Comparison of ENCODE assay signal across 15 cellular contexts in genomic region chr2:8548065-8548870, GRCh38.
DNase-seq lines count a peak whose midpoint lies in the region; ATAC-seq and TF ChIP-seq lines count a peak whose summit lies in the region.
"Had no signal": no experiment of that assay in that cellular context is flagged by ENCODE, and none has a peak within 500 bp of the region (broad histone marks: within the 10 kb centered on the region; RNA-seq: fewer than 3 reads in every experiment).

No MANE protein-coding gene starts in this region.

- no peak overlapping the region for H3K4me2 ChIP-seq in PC-3 (ENCODE audit: low read length)

- TF ChIP-seq CTCF in BE2C (IDR thresholded peaks at IDR 0.05; ENCODE audit: low read depth, low read length) (peak; percentile 6; the same call in 1 of the 2 replicates), neural crest cell (conservative IDR thresholded peaks at IDR 0.05) (no peak), glutamatergic neuron (IDR thresholded peaks at IDR 0.05; ENCODE audit: partially characterized antibody, unreplicated experiment) (no peak), PC-3 (conservative IDR thresholded peaks at IDR 0.05; ENCODE audit: low read depth, low read length) (no peak)

- no TSS peak for BruUV-seq in PC-3 (replicated peaks; lab: Mats Ljungman, UMichigan)

- CTCF ChIA-PET in PC-3 (lab: Charles Lee), result no interaction called here

- H3K9me2 ChIP-seq in PC-3 (replicated peaks; ENCODE audit: low read length), result no peaks in the 10 kb centered on the region

- H3K9me3 ChIP-seq in BE2C (no peaks in the 10 kb centered on the region), PC-3 (ENCODE audit: low read length) (no peaks in the 10 kb centered on the region)

- intact Hi-C loops in activated T-helper 1 cell treated with anti-CD3 and anti-CD28 coated beads, Interleukin-12 subunit alpha, Interleukin-12 subunit beta, Interleukin-2, Interleukin-4 antibody, amounts not matched to agents 30 ng/mL and 10 ng/mL and 1 ng/mL, durations not matched to agents 14 hours and 24 hours and 36 hours (cut with micrococcal nuclease), result no loop called here
- intact Hi-C loops in PC-3 (cut with micrococcal nuclease), result no loop called here

- no peak overlapping the region for H3K4me3 Mint-ChIP-seq in activated T-helper 1 cell treated with anti-CD3 and anti-CD28 coated beads, Interleukin-12 subunit alpha, Interleukin-12 subunit beta, Interleukin-2, Interleukin-4 antibody, amounts not matched to agents 30 ng/mL and 10 ng/mL and 1 ng/mL, durations not matched to agents 14 hours and 24 hours and 36 hours
- H3K4me3 Mint-ChIP-seq in neural crest cell, result no peak overlapping the region
- no peak overlapping the region for H3K4me3 Mint-ChIP-seq in glutamatergic neuron (ENCODE audit: unreplicated experiment)
- H3K4me3 Mint-ChIP-seq: IgD-negative memory B cell had no signal

- H3K4me1 ChIP-seq in BE2C, result peaks cover 17% of the 10 kb centered on the region
- peaks cover 12% of the 10 kb centered on the region for H3K4me1 ChIP-seq in PC-3 (ENCODE audit: insufficient read depth, low read length)

- H3K27ac Mint-ChIP-seq in activated T-helper 1 cell treated with anti-CD3 and anti-CD28 coated beads, Interleukin-12 subunit alpha, Interleukin-12 subunit beta, Interleukin-2, Interleukin-4 antibody, amounts not matched to agents 30 ng/mL and 10 ng/mL and 1 ng/mL, durations not matched to agents 14 hours and 24 hours and 36 hours, result peak overlapping the region; percentile 69
- H3K27ac Mint-ChIP-seq in neural crest cell (ENCODE audit: unreplicated experiment), result peak overlapping the region; percentile 89
- H3K27ac Mint-ChIP-seq in glutamatergic neuron (ENCODE audit: unreplicated experiment), result no peak overlapping the region
- H3K27ac Mint-ChIP-seq: IgD-negative memory B cell had no signal

- no peaks in the 10 kb centered on the region for H3K79me2 ChIP-seq in PC-3 (ENCODE audit: low read length)

- H4K20me1 ChIP-seq in PC-3 (ENCODE audit: low read length), result no peaks in the 10 kb centered on the region

- H2AFZ ChIP-seq in PC-3 (ENCODE audit: low read length), result no peak overlapping the region

- H3K27me3 Mint-ChIP-seq in activated T-helper 1 cell treated with anti-CD3 and anti-CD28 coated beads, Interleukin-12 subunit alpha, Interleukin-12 subunit beta, Interleukin-2, Interleukin-4 antibody, amounts not matched to agents 30 ng/mL and 10 ng/mL and 1 ng/mL, durations not matched to agents 14 hours and 24 hours and 36 hours (ENCODE audit: insufficient read depth), result no peaks in the 10 kb centered on the region
- H3K27me3 Mint-ChIP-seq in neural crest cell (ENCODE audit: low read depth) (no peaks in the 10 kb centered on the region), glutamatergic neuron (ENCODE audit: unreplicated experiment) (peaks cover 7% of the 10 kb centered on the region)
- H3K27me3 Mint-ChIP-seq: CD4-positive, CD25-positive, alpha-beta regulatory T cell had no signal

- no peak overlapping the region for H3K4me3 ChIP-seq in BE2C (ENCODE audit: low read depth, low read length)
- no peak overlapping the region for H3K4me3 ChIP-seq in PC-3 (ENCODE audit: low read length)

- DNase-seq in BE2C (no peak), COLO668 (lab: John Stamatoyannopoulos, UW; ENCODE audit: unreplicated experiment) (peak; percentile 82), neural crest cell (ENCODE audit: low read depth, low spot score) (no peak), glutamatergic neuron (no peak), PC-3 (no peak)
- no peak for DNase-seq in activated T-helper 1 cell treated with anti-CD3 and anti-CD28 coated beads, Interleukin-12 subunit alpha, Interleukin-12 subunit beta, Interleukin-2, Interleukin-4 antibody, amounts not matched to agents 30 ng/mL and 10 ng/mL and 1 ng/mL, durations not matched to agents 14 hours and 24 hours and 36 hours (ENCODE audit: low spot score)
- no peak for DNase-seq in stimulated activated naive CD4-positive, alpha-beta T cell treated with Interleukin-2 at 50 U/mL for 16 hours (lab: John Stamatoyannopoulos, UW)
- DNase-seq: activated gamma-delta T cell treated with Interleukin-2 at 50 U/mL for 16 hours; CD4-positive, CD25-positive, alpha-beta regulatory T cell; NCI-H1417 treated with DMSO at 0.1 percent for 48 hours; NCI-H524 treated with DMSO at 0.1 percent for 48 hours; retina; stimulated activated CD4-positive, alpha-beta T cell treated with anti-CD3 and anti-CD28 coated beads, Interleukin-2, amount 100 ng/mL, for 48 hours had no signal

- H3K9me3 Mint-ChIP-seq in activated T-helper 1 cell treated with anti-CD3 and anti-CD28 coated beads, Interleukin-12 subunit alpha, Interleukin-12 subunit beta, Interleukin-2, Interleukin-4 antibody, amounts not matched to agents 30 ng/mL and 10 ng/mL and 1 ng/mL, durations not matched to agents 14 hours and 24 hours and 36 hours, result no peaks in the 10 kb centered on the region
- H3K9me3 Mint-ChIP-seq in neural crest cell, result no peaks in the 10 kb centered on the region
- peaks cover 7% of the 10 kb centered on the region for H3K9me3 Mint-ChIP-seq in glutamatergic neuron (ENCODE audit: unreplicated experiment)
- H3K9me3 Mint-ChIP-seq: CD4-positive, CD25-positive, alpha-beta regulatory T cell; IgD-negative memory B cell had no signal

- peaks cover 57% of the 10 kb centered on the region for H3K4me1 Mint-ChIP-seq in activated T-helper 1 cell treated with anti-CD3 and anti-CD28 coated beads, Interleukin-12 subunit alpha, Interleukin-12 subunit beta, Interleukin-2, Interleukin-4 antibody, amounts not matched to agents 30 ng/mL and 10 ng/mL and 1 ng/mL, durations not matched to agents 14 hours and 24 hours and 36 hours (ENCODE audit: low read depth)
- H3K4me1 Mint-ChIP-seq in neural crest cell (peaks cover 22% of the 10 kb centered on the region), glutamatergic neuron (ENCODE audit: low read depth, unreplicated experiment) (peaks cover 11% of the 10 kb centered on the region)

- no peak overlapping the region for H3K27ac ChIP-seq in PC-3 (ENCODE audit: low read length)

- POLR2A ChIA-PET in PC-3 (lab: Charles Lee; ENCODE audit: unreplicated experiment), result no interaction called here

- no peak overlapping the region for H3K9ac ChIP-seq in PC-3 (ENCODE audit: low read length)

- H3K36me3 ChIP-seq in BE2C (no peaks in the 10 kb centered on the region), PC-3 (ENCODE audit: low read depth, low read length) (no peaks in the 10 kb centered on the region)

- no peaks in the 10 kb centered on the region for H3F3A ChIP-seq in PC-3 (ENCODE audit: low read length, unreplicated experiment)

- H3K36me3 Mint-ChIP-seq in activated T-helper 1 cell treated with anti-CD3 and anti-CD28 coated beads, Interleukin-12 subunit alpha, Interleukin-12 subunit beta, Interleukin-2, Interleukin-4 antibody, amounts not matched to agents 30 ng/mL and 10 ng/mL and 1 ng/mL, durations not matched to agents 14 hours and 24 hours and 36 hours (ENCODE audit: low read depth), result peaks cover 2% of the 10 kb centered on the region
- no peaks in the 10 kb centered on the region for H3K36me3 Mint-ChIP-seq in neural crest cell (ENCODE audit: low read depth)
- no peaks in the 10 kb centered on the region for H3K36me3 Mint-ChIP-seq in glutamatergic neuron (ENCODE audit: unreplicated experiment)
- H3K36me3 Mint-ChIP-seq: CD4-positive, CD25-positive, alpha-beta regulatory T cell; IgD-negative memory B cell had no signal

- ATAC-seq in HG03175 (IDR thresholded peaks at IDR 0.05; ENCODE audit: unreplicated experiment) (no peak), PC-3 (no peak)

- H3K27me3 ChIP-seq in BE2C (no peaks in the 10 kb centered on the region), PC-3 (ENCODE audit: low read length) (no peaks in the 10 kb centered on the region)
